ENCODE assay signal across 2 cellular contexts in the genomic region with DNA sequence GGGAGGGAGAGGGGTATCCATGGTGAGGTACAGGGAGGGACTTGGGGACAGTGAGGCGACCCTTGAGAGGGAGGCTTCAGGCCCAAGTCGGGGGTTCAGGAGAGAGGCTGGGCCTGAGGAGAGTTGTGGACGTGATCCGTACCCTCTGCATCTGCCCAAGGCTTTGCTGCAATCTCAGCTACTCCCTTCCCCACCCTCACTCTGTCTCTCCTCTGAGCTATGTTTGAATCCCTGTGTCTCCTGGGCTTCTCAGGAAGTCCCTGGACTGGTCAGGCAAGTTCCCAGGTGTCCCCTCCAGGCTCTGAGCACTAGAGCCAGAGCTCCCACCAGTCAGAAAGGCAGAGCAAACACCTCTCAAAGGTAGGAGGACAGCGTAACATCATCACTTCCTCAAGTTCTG.
TF ChIP-seq lines count a peak whose summit lies in the region.

No MANE protein-coding gene starts in this region.

TF ChIP-seq in HCT116, 20 proteins besides CTCF, POLR2A, EP300 and RAD21:
- TF ChIP-seq EGR1 (IDR thresholded peaks at IDR 0.05; ENCODE audit: low read depth) (no peak), YY1 (IDR thresholded peaks at IDR 0.05; ENCODE audit: extremely low read depth, insufficient replicate concordance, low read depth, low read length) (no peak), ZFX (IDR thresholded peaks at IDR 0.05) (no peak), SP1 (IDR thresholded peaks at IDR 0.05; ENCODE audit: low read depth) (no peak), ELF1 (IDR thresholded peaks at IDR 0.05; ENCODE audit: borderline replicate concordance, low read depth) (no peak), FOSL1 (IDR thresholded peaks at IDR 0.05; ENCODE audit: low read depth) (no peak), EZH2 (IDR thresholded peaks at IDR 0.05) (no peak), ZNF274 (IDR thresholded peaks at IDR 0.05; ENCODE audit: low read depth, low read length) (no peak), TCF7L2 (IDR thresholded peaks at IDR 0.05; ENCODE audit: borderline replicate concordance, extremely low read depth, insufficient read depth, insufficient read length) (no peak), EZH2phosphoT487 (IDR thresholded peaks at IDR 0.05; ENCODE audit: borderline replicate concordance) (no peak), CEBPB (IDR thresholded peaks at IDR 0.05; ENCODE audit: low read depth) (no peak), JUND (IDR thresholded peaks at IDR 0.05) (no peak), POLR2AphosphoS5 (IDR thresholded peaks at IDR 0.05; ENCODE audit: low read depth, low read length) (no peak), SIN3A (IDR thresholded peaks at IDR 0.05; ENCODE audit: low read depth) (no peak)
- TF ChIP-seq, protein P1, sequence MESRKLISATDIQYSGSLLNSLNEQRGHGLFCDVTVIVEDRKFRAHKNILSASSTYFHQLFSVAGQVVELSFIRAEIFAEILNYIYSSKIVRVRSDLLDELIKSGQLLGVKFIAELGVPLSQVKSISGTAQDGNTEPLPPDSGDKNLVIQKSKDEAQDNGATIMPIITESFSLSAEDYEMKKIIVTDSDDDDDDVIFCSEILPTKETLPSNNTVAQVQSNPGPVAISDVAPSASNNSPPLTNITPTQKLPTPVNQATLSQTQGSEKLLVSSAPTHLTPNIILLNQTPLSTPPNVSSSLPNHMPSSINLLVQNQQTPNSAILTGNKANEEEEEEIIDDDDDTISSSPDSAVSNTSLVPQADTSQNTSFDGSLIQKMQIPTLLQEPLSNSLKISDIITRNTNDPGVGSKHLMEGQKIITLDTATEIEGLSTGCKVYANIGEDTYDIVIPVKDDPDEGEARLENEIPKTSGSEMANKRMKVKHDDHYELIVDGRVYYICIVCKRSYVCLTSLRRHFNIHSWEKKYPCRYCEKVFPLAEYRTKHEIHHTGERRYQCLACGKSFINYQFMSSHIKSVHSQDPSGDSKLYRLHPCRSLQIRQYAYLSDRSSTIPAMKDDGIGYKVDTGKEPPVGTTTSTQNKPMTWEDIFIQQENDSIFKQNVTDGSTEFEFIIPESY (IDR thresholded peaks at IDR 0.05; ENCODE audit: extremely low read depth, insufficient replicate concordance, low read length) = no peak
- TF ChIP-seq, protein P2, sequence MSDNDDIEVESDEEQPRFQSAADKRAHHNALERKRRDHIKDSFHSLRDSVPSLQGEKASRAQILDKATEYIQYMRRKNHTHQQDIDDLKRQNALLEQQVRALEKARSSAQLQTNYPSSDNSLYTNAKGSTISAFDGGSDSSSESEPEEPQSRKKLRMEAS (IDR thresholded peaks at IDR 0.05) = no peak
TF ChIP-seq in HCT116: peak in this region for 0.

TF ChIP-seq in HepG2, 621 proteins besides CTCF, POLR2A, EP300 and RAD21:
- no peak for TF ChIP-seq ZNF782 (CRISPR knock-in tag; IDR thresholded peaks at IDR 0.05; ENCODE audit: borderline replicate concordance)
- no peak for TF ChIP-seq SALL1 (CRISPR knock-in tag; IDR thresholded peaks at IDR 0.05)
TF ChIP-seq in HepG2: peak in this region for 0.
